ENCODE assay signal across 31 cellular contexts in the genomic region with DNA sequence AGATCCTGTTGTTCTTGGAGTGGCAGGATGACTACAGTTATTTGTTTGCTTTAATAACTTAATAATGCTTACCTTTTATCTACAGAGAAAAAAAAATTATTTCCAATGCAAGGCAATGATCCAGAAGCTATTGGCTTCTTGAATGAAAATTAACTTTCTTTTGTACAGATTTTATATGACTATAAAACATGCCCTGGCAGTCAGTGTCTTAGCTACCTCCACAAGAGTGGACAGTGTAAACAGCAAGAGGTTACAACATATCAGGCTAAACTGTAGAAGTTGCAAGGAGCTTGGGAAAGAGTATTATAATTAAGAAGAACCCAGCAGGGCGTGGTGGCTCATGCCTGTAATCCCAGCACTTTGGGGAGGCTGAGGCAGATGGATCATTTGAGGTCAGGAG. TPM values are rescaled to one million over a fixed set of nuclear protein-coding genes. Genes with fewer than 3 reads are reported as not detected.
"Had no signal": no experiment of that assay in that cellular context is flagged by ENCODE, and none has a peak within 500 bp of the region (broad histone marks: within the 10 kb centered on the region; RNA-seq: fewer than 3 reads in every experiment).

No MANE protein-coding gene starts in this region.

- H3K4me3 ChIP-seq: body of pancreas, breast epithelium had no signal

- H3K27me3 ChIP-seq: body of pancreas, brain microvascular endothelial cell, breast epithelium had no signal

- H3K27ac ChIP-seq: body of pancreas, brain microvascular endothelial cell, breast epithelium, WERI-Rb-1 had no signal

- DNase-seq: activated CD4-positive, alpha-beta memory T cell treated with anti-CD3 and anti-CD28 coated beads, Interleukin-2, amount 10 ng/mL, durations not matched to agents 7 days and 5 days; activated CD4-positive, alpha-beta T cell treated with anti-CD3 and anti-CD28 coated beads for 1 hour; activated CD4-positive, alpha-beta T cell treated with anti-CD3 and anti-CD28 coated beads for 36 hours; activated CD4-positive, alpha-beta T cell treated with anti-CD3 and anti-CD28 coated beads for 48 hours; activated CD4-positive, alpha-beta T cell treated with anti-CD3 and anti-CD28 coated beads, Interleukin-2, amount 10 ng/mL, durations not matched to agents 7 days and 5 days; activated CD4-positive, alpha-beta T cell treated with anti-CD3 and anti-CD28 coated beads, Interleukin-2, amount 50 U/mL, for 48 hours; activated CD4-positive, CD25-positive, alpha-beta regulatory T cell; activated CD8-positive, alpha-beta memory T cell treated with anti-CD3 and anti-CD28 coated beads for 24 hours; activated CD8-positive, alpha-beta memory T cell treated with anti-CD3 and anti-CD28 coated beads, Interleukin-2, amount 10 ng/mL, durations not matched to agents 7 days and 5 days; activated CD8-positive, alpha-beta memory T cell treated with anti-CD3 and anti-CD28 coated beads, Interleukin-2, amount 50 U/mL, for 48 hours; activated CD8-positive, alpha-beta T cell treated with anti-CD3 and anti-CD28 coated beads, Interleukin-2, amount 10 ng/mL, durations not matched to agents 7 days and 5 days; activated effector memory CD4-positive, alpha-beta T cell treated with Interleukin-2 at 50 U/mL for 16 hours; activated gamma-delta T cell; activated naive CD4-positive, alpha-beta T cell; activated naive CD4-positive, alpha-beta T cell treated with anti-CD3 and anti-CD28 coated beads for 36 hours; activated naive CD4-positive, alpha-beta T cell treated with anti-CD3 and anti-CD28 coated beads, Interleukin-2, amount 50 U/mL, for 16 hours; activated naive CD8-positive, alpha-beta T cell treated with anti-CD3 and anti-CD28 coated beads for 36 hours; activated T-cell treated with anti-CD3 and anti-CD28 coated beads, Interleukin-2, amount 50 U/mL, for 24 hours; activated T-cell treated with anti-CD3 and anti-CD28 coated beads, Interleukin-2, amount 50 U/mL, for 48 hours; amygdala; anterior cingulate cortex; body of pancreas; brain microvascular endothelial cell; central memory CD4-positive, alpha-beta T cell; T-helper 1 cell; T-helper 2 cell; T-helper 9 cell; WERI-Rb-1 had no signal

- H3K4me1 ChIP-seq: body of pancreas, breast epithelium had no signal

- H3K36me3 ChIP-seq: brain microvascular endothelial cell, breast epithelium, WERI-Rb-1 had no signal

- H3K9me3 ChIP-seq: body of pancreas, breast epithelium had no signal

RNA-seq across cellular contexts. Expression of a gene that starts 49.1 kb away (rescaled TPM):
- total RNA-seq: activated CD4-positive, alpha-beta memory T cell treated with anti-CD3 and anti-CD28 coated beads, Interleukin-2, amount 10 ng/mL, durations not matched to agents 7 days and 5 days; activated CD4-positive, alpha-beta T cell treated with anti-CD3 and anti-CD28 coated beads for 36 hours; activated CD4-positive, alpha-beta T cell treated with anti-CD3 and anti-CD28 coated beads, Interleukin-2, amount 10 ng/mL, durations not matched to agents 7 days and 5 days; activated CD8-positive, alpha-beta memory T cell treated with anti-CD3 and anti-CD28 coated beads, Interleukin-2, amount 10 ng/mL, durations not matched to agents 7 days and 5 days; activated CD8-positive, alpha-beta T cell treated with anti-CD3 and anti-CD28 coated beads, Interleukin-2, amount 10 ng/mL, durations not matched to agents 7 days and 5 days; activated naive CD4-positive, alpha-beta T cell treated with anti-CD3 and anti-CD28 coated beads for 36 hours; activated naive CD4-positive, alpha-beta T cell treated with anti-CD3 and anti-CD28 coated beads, Interleukin-2, amount 50 U/mL, for 72 hours; activated naive CD8-positive, alpha-beta T cell treated with anti-CD3 and anti-CD28 coated beads for 36 hours; activated T-helper 2 cell treated with anti-CD3 and anti-CD28 coated beads, Interferon-gamma antibody, Interleukin-2, Interleukin-4, amounts not matched to agents 10 μg/mL and 5 μg/mL and 100 μg/mL, durations not matched to agents 14 hours and 24 hours and 36 hours had no signal
